Comparison of ENCODE assay signal across 1 cellular context in the genomic region with DNA sequence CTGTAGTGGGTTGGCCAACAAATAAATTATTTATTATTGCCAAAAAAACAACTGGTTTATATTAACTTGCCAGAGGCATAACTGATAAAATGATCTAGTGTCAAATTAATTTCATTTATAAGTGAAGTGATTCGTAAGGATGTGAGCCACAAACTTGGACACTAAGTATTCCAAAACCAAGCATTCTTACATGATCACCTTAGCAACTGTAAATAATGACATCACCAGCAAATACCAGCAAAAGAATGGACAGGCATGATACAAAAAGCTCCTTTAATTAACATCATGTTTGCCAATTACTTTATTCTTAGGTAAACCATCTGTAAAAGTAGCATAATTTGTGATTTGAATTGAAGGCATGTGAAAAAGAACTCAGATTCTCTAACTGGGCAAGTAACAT.
TF ChIP-seq lines count a peak whose summit lies in the region.

No MANE protein-coding gene starts in this region.

TF ChIP-seq in HepG2, 621 proteins besides CTCF, POLR2A, EP300 and RAD21 (continued from another document):
- TF ChIP-seq, protein P1, sequence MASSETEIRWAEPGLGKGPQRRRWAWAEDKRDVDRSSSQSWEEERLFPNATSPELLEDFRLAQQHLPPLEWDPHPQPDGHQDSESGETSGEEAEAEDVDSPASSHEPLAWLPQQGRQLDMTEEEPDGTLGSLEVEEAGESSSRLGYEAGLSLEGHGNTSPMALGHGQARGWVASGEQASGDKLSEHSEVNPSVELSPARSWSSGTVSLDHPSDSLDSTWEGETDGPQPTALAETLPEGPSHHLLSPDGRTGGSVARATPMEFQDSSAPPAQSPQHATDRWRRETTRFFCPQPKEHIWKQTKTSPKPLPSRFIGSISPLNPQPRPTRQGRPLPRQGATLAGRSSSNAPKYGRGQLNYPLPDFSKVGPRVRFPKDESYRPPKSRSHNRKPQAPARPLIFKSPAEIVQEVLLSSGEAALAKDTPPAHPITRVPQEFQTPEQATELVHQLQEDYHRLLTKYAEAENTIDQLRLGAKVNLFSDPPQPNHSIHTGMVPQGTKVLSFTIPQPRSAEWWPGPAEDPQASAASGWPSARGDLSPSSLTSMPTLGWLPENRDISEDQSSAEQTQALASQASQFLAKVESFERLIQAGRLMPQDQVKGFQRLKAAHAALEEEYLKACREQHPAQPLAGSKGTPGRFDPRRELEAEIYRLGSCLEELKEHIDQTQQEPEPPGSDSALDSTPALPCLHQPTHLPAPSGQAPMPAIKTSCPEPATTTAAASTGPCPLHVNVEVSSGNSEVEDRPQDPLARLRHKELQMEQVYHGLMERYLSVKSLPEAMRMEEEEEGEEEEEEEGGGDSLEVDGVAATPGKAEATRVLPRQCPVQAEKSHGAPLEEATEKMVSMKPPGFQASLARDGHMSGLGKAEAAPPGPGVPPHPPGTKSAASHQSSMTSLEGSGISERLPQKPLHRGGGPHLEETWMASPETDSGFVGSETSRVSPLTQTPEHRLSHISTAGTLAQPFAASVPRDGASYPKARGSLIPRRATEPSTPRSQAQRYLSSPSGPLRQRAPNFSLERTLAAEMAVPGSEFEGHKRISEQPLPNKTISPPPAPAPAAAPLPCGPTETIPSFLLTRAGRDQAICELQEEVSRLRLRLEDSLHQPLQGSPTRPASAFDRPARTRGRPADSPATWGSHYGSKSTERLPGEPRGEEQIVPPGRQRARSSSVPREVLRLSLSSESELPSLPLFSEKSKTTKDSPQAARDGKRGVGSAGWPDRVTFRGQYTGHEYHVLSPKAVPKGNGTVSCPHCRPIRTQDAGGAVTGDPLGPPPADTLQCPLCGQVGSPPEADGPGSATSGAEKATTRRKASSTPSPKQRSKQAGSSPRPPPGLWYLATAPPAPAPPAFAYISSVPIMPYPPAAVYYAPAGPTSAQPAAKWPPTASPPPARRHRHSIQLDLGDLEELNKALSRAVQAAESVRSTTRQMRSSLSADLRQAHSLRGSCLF (CRISPR knock-in tag; IDR thresholded peaks at IDR 0.05; ENCODE audit: borderline replicate concordance) = no peak
- peak; percentile 86 for TF ChIP-seq ATF7 (IDR thresholded peaks at IDR 0.05)
- no peak for TF ChIP-seq ATF7 (CRISPR knock-in tag; IDR thresholded peaks at IDR 0.05)
- TF ChIP-seq PLRG1 (conservative IDR thresholded peaks at IDR 0.05) = no peak
- TF ChIP-seq MAZ (IDR thresholded peaks at IDR 0.05; ENCODE audit: borderline replicate concordance, low read depth, low read length) = no peak
- TF ChIP-seq MAZ (CRISPR knock-in tag; IDR thresholded peaks at IDR 0.05; ENCODE audit: low read depth) = no peak
- no peak for TF ChIP-seq NR1H2 (CRISPR knock-in tag; IDR thresholded peaks at IDR 0.05; ENCODE audit: borderline replicate concordance, low read depth)
- TF ChIP-seq ZKSCAN1 (IDR thresholded peaks at IDR 0.05; ENCODE audit: low read length) = no peak
